Comparison of ENCODE assay signal across 1 cellular context in genomic region chr12:57744194-57744776, GRCh38.
TF ChIP-seq lines count a peak whose summit lies in the region.

No MANE protein-coding gene starts in this region.

TF ChIP-seq in HEK293, 187 proteins besides CTCF, POLR2A, EP300 and RAD21 (continued from another document):
- TF ChIP-seq ZNF626 (tag by site-specific recombination; IDR thresholded peaks at IDR 0.05) (no peak), KLF10 (tag by site-specific recombination; IDR thresholded peaks at IDR 0.05) (peak; percentile 56), ZNF362 (tag by site-specific recombination; IDR thresholded peaks at IDR 0.05) (no peak), KLF17 (tag by site-specific recombination; IDR thresholded peaks at IDR 0.05) (peak; percentile 89), ZNF670 (tag by site-specific recombination; IDR thresholded peaks at IDR 0.05; ENCODE audit: low read depth) (no peak), AEBP2 (tag by site-specific recombination; IDR thresholded peaks at IDR 0.05; ENCODE audit: borderline replicate concordance) (no peak), ZNF37A (tag by site-specific recombination; IDR thresholded peaks at IDR 0.05) (no peak), ZSCAN16 (tag by site-specific recombination; IDR thresholded peaks at IDR 0.05) (no peak), GLI2 (tag by site-specific recombination; IDR thresholded peaks at IDR 0.05; ENCODE audit: borderline replicate concordance, low read depth) (no peak), GLI4 (tag by site-specific recombination; IDR thresholded peaks at IDR 0.05) (no peak), ZNF513 (tag by site-specific recombination; IDR thresholded peaks at IDR 0.05) (no peak), ZNF174 (tag by site-specific recombination; IDR thresholded peaks at IDR 0.05) (no peak), ZBTB17 (tag by site-specific recombination; IDR thresholded peaks at IDR 0.05) (no peak; the same call in 1 of the 2 replicates), ZNF426 (tag by site-specific recombination; IDR thresholded peaks at IDR 0.05) (no peak), SCRT2 (tag by site-specific recombination; IDR thresholded peaks at IDR 0.05) (peak; percentile 82), TRIM28 (IDR thresholded peaks at IDR 0.05; ENCODE audit: borderline replicate concordance, low read length) (no peak), ZNF707 (tag by site-specific recombination; IDR thresholded peaks at IDR 0.05) (no peak), MZF1 (tag by site-specific recombination; IDR thresholded peaks at IDR 0.05; ENCODE audit: borderline replicate concordance) (no peak), ZNF132 (tag by site-specific recombination; IDR thresholded peaks at IDR 0.05; ENCODE audit: borderline replicate concordance) (no peak), ZNF148 (tag by site-specific recombination; IDR thresholded peaks at IDR 0.05; ENCODE audit: borderline replicate concordance) (no peak), HOXA7 (CRISPR knock-in tag; IDR thresholded peaks at IDR 0.05; ENCODE audit: borderline replicate concordance) (no peak), ZNF610 (tag by site-specific recombination; IDR thresholded peaks at IDR 0.05; ENCODE audit: borderline replicate concordance) (peak; percentile 63; the same call in 1 of the 2 replicates), ZNF211 (tag by site-specific recombination; IDR thresholded peaks at IDR 0.05; ENCODE audit: low read depth) (no peak), ZNF202 (tag by site-specific recombination; IDR thresholded peaks at IDR 0.05; ENCODE audit: borderline replicate concordance) (no peak), PBX3 (CRISPR knock-in tag; IDR thresholded peaks at IDR 0.05) (no peak), ZNF391 (tag by site-specific recombination; IDR thresholded peaks at IDR 0.05; ENCODE audit: borderline replicate concordance, low read depth) (no peak; the same call in 1 of the 2 replicates), BCL11A (tag by site-specific recombination; IDR thresholded peaks at IDR 0.05; ENCODE audit: low read depth) (no peak), ZSCAN23 (tag by site-specific recombination; IDR thresholded peaks at IDR 0.05) (no peak), ZFP37 (tag by site-specific recombination; IDR thresholded peaks at IDR 0.05) (peak; percentile 65; the same call in 1 of the 2 replicates), SETDB1 (IDR thresholded peaks at IDR 0.05; ENCODE audit: insufficient read length, low read length) (no peak), ZNF433 (tag by site-specific recombination; IDR thresholded peaks at IDR 0.05; ENCODE audit: low read depth) (no peak), ZNF658 (tag by site-specific recombination; IDR thresholded peaks at IDR 0.05) (no peak), ZBTB8A (tag by site-specific recombination; IDR thresholded peaks at IDR 0.05) (peak; percentile 85), ZNF704 (tag by site-specific recombination; IDR thresholded peaks at IDR 0.05) (no peak), ZNF175 (tag by site-specific recombination; IDR thresholded peaks at IDR 0.05) (no peak), ZNF558 (tag by site-specific recombination; IDR thresholded peaks at IDR 0.05) (peak; percentile 50; the same call in 1 of the 2 replicates), ZSCAN18 (tag by site-specific recombination; IDR thresholded peaks at IDR 0.05) (0 out of 2 replicates have a peak, but pooled peaks have one; percentile 52)
